Comparison of ENCODE assay signal across 15 cellular contexts in the genomic region with DNA sequence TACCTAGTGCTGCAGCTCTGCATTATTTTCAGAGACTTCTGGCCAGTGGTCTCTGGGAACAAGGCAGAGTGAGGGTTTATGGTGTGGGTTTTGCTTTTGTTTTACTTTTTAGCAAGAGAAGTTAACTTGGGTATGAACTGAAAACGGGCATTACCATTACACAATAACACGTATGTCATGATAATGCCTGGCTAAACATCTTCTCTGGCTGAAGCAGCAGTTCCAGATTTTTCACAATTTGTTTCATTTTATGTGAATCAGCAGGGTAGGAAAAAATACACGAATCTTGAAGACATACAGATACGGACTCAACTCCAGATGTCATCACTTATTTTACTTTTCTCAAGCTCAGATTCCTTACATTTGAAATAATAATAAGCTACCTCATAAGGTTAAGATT.
"Had no signal": no experiment of that assay in that cellular context is flagged by ENCODE, and none has a peak within 500 bp of the region (broad histone marks: within the 10 kb centered on the region; RNA-seq: fewer than 3 reads in every experiment).

No MANE protein-coding gene starts in this region.

- H3K27me3 Mint-ChIP-seq: activated CD4-positive, alpha-beta T cell treated with anti-CD3 and anti-CD28 coated beads for 36 hours; activated CD8-positive, alpha-beta T cell treated with anti-CD3 and anti-CD28 coated beads for 36 hours; memory B cell; stimulated activated naive CD8-positive, alpha-beta T cell treated with anti-CD3 and anti-CD28 coated beads, Interleukin-15, amount 100 ng/mL, for 72 hours; T-helper 17 cell had no signal

- H3K27ac Mint-ChIP-seq: activated CD4-positive, alpha-beta T cell treated with anti-CD3 and anti-CD28 coated beads for 36 hours; activated CD8-positive, alpha-beta T cell treated with anti-CD3 and anti-CD28 coated beads for 36 hours; memory B cell; natural killer cell treated with Interleukin-12 subunit alpha and Interleukin-12 subunit beta and Interleukin-15 and Interleukin-18, amount 100 ng/mL, for 72 hours; stimulated activated naive CD8-positive, alpha-beta T cell treated with anti-CD3 and anti-CD28 coated beads, Interleukin-15, amount 100 ng/mL, for 72 hours; T-helper 17 cell had no signal

- FAIRE-seq: colon, endometrium had no signal

- H3K9me3 Mint-ChIP-seq: activated CD8-positive, alpha-beta T cell treated with anti-CD3 and anti-CD28 coated beads for 36 hours; activated T-cell treated with anti-CD3 and anti-CD28 coated beads, Interleukin-2, amount 50 U/mL, for 4 hours; memory B cell; natural killer cell treated with Interleukin-12 subunit alpha and Interleukin-12 subunit beta and Interleukin-15 and Interleukin-18, amount 100 ng/mL, for 72 hours; stimulated activated naive CD8-positive, alpha-beta T cell treated with anti-CD3 and anti-CD28 coated beads, Interleukin-15, amount 100 ng/mL, for 72 hours had no signal

- H3K4me3 Mint-ChIP-seq: activated CD4-positive, alpha-beta T cell treated with anti-CD3 and anti-CD28 coated beads for 36 hours; activated CD8-positive, alpha-beta T cell treated with anti-CD3 and anti-CD28 coated beads for 36 hours; activated T-cell treated with anti-CD3 and anti-CD28 coated beads, Interleukin-2, amount 50 U/mL, for 4 hours; memory B cell; natural killer cell treated with Interleukin-12 subunit alpha and Interleukin-12 subunit beta and Interleukin-15 and Interleukin-18, amount 100 ng/mL, for 72 hours; stimulated activated naive CD8-positive, alpha-beta T cell treated with anti-CD3 and anti-CD28 coated beads, Interleukin-15, amount 100 ng/mL, for 72 hours; T-helper 17 cell had no signal

- H3K36me3 Mint-ChIP-seq: memory B cell had no signal

- DNase-seq: activated CD4-positive, alpha-beta T cell treated with anti-CD3 and anti-CD28 coated beads for 36 hours; activated CD8-positive, alpha-beta T cell treated with anti-CD3 and anti-CD28 coated beads for 36 hours; activated effector memory CD4-positive, alpha-beta T cell treated with Interleukin-2 at 50 U/mL for 16 hours; activated naive CD4-positive, alpha-beta T cell treated with anti-CD3 and anti-CD28 coated beads, Interleukin-2, amount 50 U/mL, for 16 hours; activated T-cell treated with anti-CD3 and anti-CD28 coated beads, Interleukin-2, amount 50 U/mL, for 4 hours; adrenal gland; left ventricle myocardium superior; stimulated activated CD4-positive, alpha-beta T cell treated with anti-CD3 and anti-CD28 coated beads, Interleukin-1b, Interleukin-23, amount 100 ng/mL, for 48 hours; stimulated activated naive CD8-positive, alpha-beta T cell treated with anti-CD3 and anti-CD28 coated beads, Interleukin-15, amount 100 ng/mL, for 72 hours; T-helper 17 cell; upper lobe of right lung had no signal

- ATAC-seq: activated CD4-positive, alpha-beta T cell treated with anti-CD3 and anti-CD28 coated beads for 36 hours; activated CD8-positive, alpha-beta T cell treated with anti-CD3 and anti-CD28 coated beads for 36 hours; activated T-cell treated with anti-CD3 and anti-CD28 coated beads, Interleukin-2, amount 50 U/mL, for 4 hours; left ventricle myocardium superior; natural killer cell treated with Interleukin-12 subunit alpha and Interleukin-12 subunit beta and Interleukin-15 and Interleukin-18, amount 100 ng/mL, for 72 hours; stimulated activated naive CD8-positive, alpha-beta T cell treated with anti-CD3 and anti-CD28 coated beads, Interleukin-15, amount 100 ng/mL, for 72 hours; T-helper 17 cell; upper lobe of right lung had no signal
